Comparison of ENCODE assay signal across 1 cellular context in genomic region chr16:84699147-84699711, GRCh38.
TF ChIP-seq lines count a peak whose summit lies in the region.

No MANE protein-coding gene starts in this region.

TF ChIP-seq in HepG2, 621 proteins besides CTCF, POLR2A, EP300 and RAD21 (continued from another document and continues in another):
- no peak; the same call in 1 of the 2 replicates for TF ChIP-seq HIC2 (CRISPR knock-in tag; IDR thresholded peaks at IDR 0.05; ENCODE audit: low read depth)
- TF ChIP-seq ZNF460 (CRISPR knock-in tag; IDR thresholded peaks at IDR 0.05; ENCODE audit: borderline replicate concordance), result peak; percentile 32; the same call in 1 of the 2 replicates
- peak; percentile 21 for TF ChIP-seq RFXAP (CRISPR knock-in tag; IDR thresholded peaks at IDR 0.05; ENCODE audit: borderline replicate concordance)
- peak; percentile 83 for TF ChIP-seq MTF1 (CRISPR knock-in tag; IDR thresholded peaks at IDR 0.05)
- TF ChIP-seq ZNF598 (CRISPR knock-in tag; IDR thresholded peaks at IDR 0.05; ENCODE audit: borderline replicate concordance), result peak; percentile 72; the same call in 1 of the 2 replicates
- no peak for TF ChIP-seq SMC3 (IDR thresholded peaks at IDR 0.05; ENCODE audit: low read length)
- no peak for TF ChIP-seq ZNF816 (CRISPR knock-in tag; IDR thresholded peaks at IDR 0.05; ENCODE audit: borderline replicate concordance)
- no peak for TF ChIP-seq ZBTB40 (IDR thresholded peaks at IDR 0.05)
- peak; percentile 65; the same call in 1 of the 2 replicates for TF ChIP-seq ZBTB40 (CRISPR knock-in tag; IDR thresholded peaks at IDR 0.05)
- TF ChIP-seq ZNF850 (CRISPR knock-in tag; conservative IDR thresholded peaks at IDR 0.05), result 0 out of 2 replicates have a peak, but pooled peaks have one; percentile 42
- TF ChIP-seq KDM1A (CRISPR knock-in tag; IDR thresholded peaks at IDR 0.05), result no peak
- TF ChIP-seq ARID2 (CRISPR knock-in tag; IDR thresholded peaks at IDR 0.05; ENCODE audit: borderline replicate concordance), result no peak
- TF ChIP-seq ZSCAN20 (CRISPR knock-in tag; IDR thresholded peaks at IDR 0.05; ENCODE audit: borderline replicate concordance), result peak; percentile 96; the same call in 1 of the 2 replicates
- TF ChIP-seq THAP8 (CRISPR knock-in tag; IDR thresholded peaks at IDR 0.05; ENCODE audit: borderline replicate concordance), result no peak; the same call in 1 of the 2 replicates
- TF ChIP-seq HINFP (CRISPR knock-in tag; IDR thresholded peaks at IDR 0.05; ENCODE audit: low read depth), result 0 out of 2 replicates have a peak, but pooled peaks have one; percentile 14
- 0 out of 2 replicates have a peak, but pooled peaks have one; percentile 87 for TF ChIP-seq FOXO4 (CRISPR knock-in tag; conservative IDR thresholded peaks at IDR 0.05)
- TF ChIP-seq ZNF24 (IDR thresholded peaks at IDR 0.05), result peak; percentile 96
- 0 out of 2 replicates have a peak, but pooled peaks have one; percentile 10 for TF ChIP-seq ZNF644 (CRISPR knock-in tag; IDR thresholded peaks at IDR 0.05; ENCODE audit: low read depth)
- no peak for TF ChIP-seq RCOR2 (CRISPR knock-in tag; IDR thresholded peaks at IDR 0.05)
- TF ChIP-seq SOX13 (IDR thresholded peaks at IDR 0.05), result no peak
- no peak for TF ChIP-seq SOX13 (CRISPR knock-in tag; conservative IDR thresholded peaks at IDR 0.05 in 1 of 2, IDR thresholded peaks at IDR 0.05 in 1 of 2)
- TF ChIP-seq HDAC6 (IDR thresholded peaks at IDR 0.05; ENCODE audit: low read depth, low read length), result no peak
- TF ChIP-seq E2F1 (CRISPR knock-in tag; IDR thresholded peaks at IDR 0.05), result peak; percentile 76; the same call in 1 of the 2 replicates
- no peak for TF ChIP-seq LCORL (IDR thresholded peaks at IDR 0.05)
- TF ChIP-seq LCORL (CRISPR knock-in tag; IDR thresholded peaks at IDR 0.05), result peak; percentile 10; the same call in 1 of the 2 replicates
- TF ChIP-seq ZFY (CRISPR knock-in tag; IDR thresholded peaks at IDR 0.05), result no peak
- 0 out of 2 replicates have a peak, but pooled peaks have one; percentile 33 for TF ChIP-seq ZNF468 (CRISPR knock-in tag; IDR thresholded peaks at IDR 0.05)
- TF ChIP-seq ZNF318 (CRISPR knock-in tag; IDR thresholded peaks at IDR 0.05), result 0 out of 2 replicates have a peak, but pooled peaks have one; percentile 69
- peak; percentile 49 for TF ChIP-seq CREB3 (CRISPR knock-in tag; IDR thresholded peaks at IDR 0.05)
